ENCODE assay signal across 19 cellular contexts in genomic region chr22:45425101-45425500, GRCh38. TPM values are rescaled to one million over a fixed set of nuclear protein-coding genes. Genes with fewer than 3 reads are reported as not detected.
A peak's percentile ranks its signal among the peaks of the same experiment; 100 is the strongest.
DNase-seq lines count a peak whose midpoint lies in the region; ATAC-seq and TF ChIP-seq lines count a peak whose summit lies in the region.
"Had no signal": no experiment of that assay in that cellular context is flagged by ENCODE, and none has a peak within 500 bp of the region (broad histone marks: within the 10 kb centered on the region; RNA-seq: fewer than 3 reads in every experiment).

No MANE protein-coding gene starts in this region.

- H3K4me1 Mint-ChIP-seq in CD14-positive monocyte: peaks cover 57% of the 10 kb centered on the region
- no peaks in the 10 kb centered on the region for H3K4me1 Mint-ChIP-seq in osteocyte (ENCODE audit: unreplicated experiment)

- H3K36me3 Mint-ChIP-seq in CD14-positive monocyte (peaks cover 8 to 13% of the 10 kb centered on the region in 2 donors), osteocyte (ENCODE audit: unreplicated experiment) (no peaks in the 10 kb centered on the region)
- H3K36me3 Mint-ChIP-seq: CD8-positive, alpha-beta T cell had no signal

- TF ChIP-seq CTCF in CD14-positive monocyte (IDR thresholded peaks at IDR 0.05): no peak
- TF ChIP-seq CTCF in NB4 (IDR thresholded peaks at IDR 0.05; ENCODE audit: low read depth, low read length): no peak
- no peak for TF ChIP-seq CTCF in osteocyte (IDR thresholded peaks at IDR 0.05)

- DNase-seq in CD14-positive monocyte (ENCODE audit: low spot score) (no peak), NB4 (ENCODE audit: low read depth) (peak; percentile 55), fibroblast of gingiva (ENCODE audit: low read depth) (peak; percentile 39), osteocyte (ENCODE audit: extremely low spot score, unreplicated experiment) (peak; percentile 25), cerebellar nuclear complex (lab: John Stamatoyannopoulos, UW) (no peak)
- DNase-seq in activated naive CD4-positive, alpha-beta T cell treated with anti-CD3 and anti-CD28 coated beads, Interleukin-2, amount 50 U/mL, for 16 hours: no peak
- DNase-seq: activated CD4-positive, alpha-beta T cell treated with anti-CD3 and anti-CD28 coated beads for 4 hours; DMS79 treated with DMSO at 0.1 percent for 48 hours; NCI-H1092; NCI-H2029 treated with DMSO at 0.1 percent for 48 hours; stimulated activated CD8-positive, alpha-beta memory T cell treated with anti-CD3 and anti-CD28 coated beads, Interleukin-4, amount 100 ng/mL, for 48 hours had no signal

- H3K27me3 Mint-ChIP-seq in CD14-positive monocyte (ENCODE audit: low read depth in 3 of 3): peaks cover 0 to 10% (median 0%) of the 10 kb centered on the region in 3 donors
- peaks cover 8% of the 10 kb centered on the region for H3K27me3 Mint-ChIP-seq in osteocyte (ENCODE audit: unreplicated experiment)

- peak overlapping the region in 1 of 2 donors; percentile 42 for H3K4me3 Mint-ChIP-seq in CD14-positive monocyte
- H3K4me3 Mint-ChIP-seq in osteocyte (ENCODE audit: unreplicated experiment): no peak overlapping the region
- H3K4me3 Mint-ChIP-seq: CD8-positive, alpha-beta T cell had no signal

- intact Hi-C loops in CD14-positive monocyte (cut with micrococcal nuclease): no loop called here

- no peak for TF ChIP-seq POLR2A in NB4 (IDR thresholded peaks at IDR 0.05; ENCODE audit: extremely low read depth, insufficient read length)

- H3K27ac Mint-ChIP-seq in CD14-positive monocyte (peak overlapping the region; percentile 93 to 97 (median 96)), osteocyte (ENCODE audit: unreplicated experiment) (no peak overlapping the region)
- H3K27ac Mint-ChIP-seq: activated T-helper 2 cell treated with anti-CD3 and anti-CD28 coated beads, Interferon-gamma antibody, Interleukin-2, Interleukin-4, amounts not matched to agents 10 μg/mL and 5 μg/mL and 100 μg/mL, durations not matched to agents 14 hours and 24 hours and 36 hours; CD8-positive, alpha-beta T cell had no signal

- H3K4me3 ChIP-seq in NB4 (ENCODE audit: low read depth, low read length): no peak overlapping the region
- H3K4me3 ChIP-seq: adrenal gland, cardiac muscle cell, prostate gland had no signal

- no peak for ATAC-seq in HG03354 (IDR thresholded peaks at IDR 0.05; ENCODE audit: poor library complexity, severe bottlenecking, unreplicated experiment)
- ATAC-seq in HG02884 (IDR thresholded peaks at IDR 0.05; ENCODE audit: unreplicated experiment): no peak
- ATAC-seq: CD8-positive, alpha-beta T cell had no signal

- H3K9me3 Mint-ChIP-seq in CD14-positive monocyte: peaks cover 2 to 8% (median 6%) of the 10 kb centered on the region in 7 donors
- peaks cover 12% of the 10 kb centered on the region for H3K9me3 Mint-ChIP-seq in osteocyte (ENCODE audit: unreplicated experiment)
- H3K9me3 Mint-ChIP-seq: activated T-helper 2 cell treated with anti-CD3 and anti-CD28 coated beads, Interferon-gamma antibody, Interleukin-2, Interleukin-4, amounts not matched to agents 10 μg/mL and 5 μg/mL and 100 μg/mL, durations not matched to agents 14 hours and 24 hours and 36 hours; CD8-positive, alpha-beta T cell had no signal

RNA-seq across cellular contexts. Expression of gene RIBC2, which starts 11.6 kb away (rescaled TPM):
- polyA plus RNA-seq in CD14-positive monocyte: not detected
- total RNA-seq in osteocyte: 0.56 and 0.68 TPM in 2 replicates

RNA-seq across cellular contexts. Expression of gene SMC1B, which starts 11.7 kb away (rescaled TPM):
- not detected for polyA plus RNA-seq in CD14-positive monocyte
- total RNA-seq in osteocyte: not detected in 2 replicates
- total RNA-seq: adrenal gland; CD8-positive, alpha-beta T cell had no signal
- polyA plus RNA-seq: adrenal gland, AG04450, cardiac muscle cell had no signal

Comparison
In these comparisons a context has a peak if more than half of its experiments do, and no peak if none do; other contexts are left out.
1. DNase-seq: peak in NB4 (single experiment), fibroblast of gingiva (single experiment) and osteocyte (single experiment); none in CD14-positive monocyte (single experiment), cerebellar nuclear complex (0 of 2) and activated naive CD4-positive, alpha-beta T cell treated with anti-CD3 and anti-CD28 coated beads, Interleukin-2, amount 50 U/mL, for 16 hours (single experiment).